18 cellular contexts compared by ENCODE assay signal in genomic region chr12:47545938-47546609, GRCh38.
"Had no signal": no experiment of that assay in that cellular context is flagged by ENCODE, and none has a peak within 500 bp of the region (broad histone marks: within the 10 kb centered on the region; RNA-seq: fewer than 3 reads in every experiment).

No MANE protein-coding gene starts in this region.

- DNase-seq: activated CD4-positive, alpha-beta T cell treated with anti-CD3 and anti-CD28 coated beads for 1 hour; activated CD4-positive, alpha-beta T cell treated with anti-CD3 and anti-CD28 coated beads, Interleukin-2, amount 50 U/mL, for 1 hour; activated CD8-positive, alpha-beta T cell treated with anti-CD3 and anti-CD28 coated beads, Interleukin-2, amount 10 ng/mL, durations not matched to agents 7 days and 5 days; activated gamma-delta T cell treated with Interleukin-2 at 50 U/mL for 16 hours; colonic mucosa; dorsolateral prefrontal cortex; effector memory CD8-positive, alpha-beta T cell; heart right ventricle; islet precursor cell; left cardiac atrium; ovary; stimulated activated CD4-positive, alpha-beta T cell treated with anti-CD3 and anti-CD28 coated beads, Interleukin-12 subunit alpha, Interleukin-12 subunit beta, amount 100 ng/mL, for 4 hours; stimulated activated CD4-positive, alpha-beta T cell treated with anti-CD3 and anti-CD28 coated beads, Interleukin-4, amount 100 ng/mL, for 4 hours; T-helper 9 cell had no signal

- H3K4me3 ChIP-seq: colonic mucosa, dorsolateral prefrontal cortex, heart right ventricle, ovary, prostate gland, thoracic aorta had no signal

- H3K9me3 ChIP-seq: colonic mucosa, heart right ventricle, ovary, prostate gland, thoracic aorta had no signal

- H3K27me3 ChIP-seq: colonic mucosa, ovary had no signal

- H3K4me1 ChIP-seq: colonic mucosa, heart right ventricle, prostate gland had no signal

- ATAC-seq: activated CD8-positive, alpha-beta T cell treated with anti-CD3 and anti-CD28 coated beads, Interleukin-2, amount 10 ng/mL, durations not matched to agents 7 days and 5 days; effector memory CD8-positive, alpha-beta T cell; esophagus mucosa; natural killer cell treated with Interleukin-12 subunit alpha and Interleukin-12 subunit beta and Interleukin-15 and Interleukin-18, amount 100 ng/mL, for 72 hours had no signal

- H3K36me3 ChIP-seq: colonic mucosa, heart right ventricle, ovary, prostate gland, thoracic aorta had no signal

- H3K27ac ChIP-seq: colonic mucosa, dorsolateral prefrontal cortex, heart right ventricle, ovary, prostate gland, thoracic aorta had no signal
